Comparison of ENCODE assay signal across 1 cellular context in the genomic region with DNA sequence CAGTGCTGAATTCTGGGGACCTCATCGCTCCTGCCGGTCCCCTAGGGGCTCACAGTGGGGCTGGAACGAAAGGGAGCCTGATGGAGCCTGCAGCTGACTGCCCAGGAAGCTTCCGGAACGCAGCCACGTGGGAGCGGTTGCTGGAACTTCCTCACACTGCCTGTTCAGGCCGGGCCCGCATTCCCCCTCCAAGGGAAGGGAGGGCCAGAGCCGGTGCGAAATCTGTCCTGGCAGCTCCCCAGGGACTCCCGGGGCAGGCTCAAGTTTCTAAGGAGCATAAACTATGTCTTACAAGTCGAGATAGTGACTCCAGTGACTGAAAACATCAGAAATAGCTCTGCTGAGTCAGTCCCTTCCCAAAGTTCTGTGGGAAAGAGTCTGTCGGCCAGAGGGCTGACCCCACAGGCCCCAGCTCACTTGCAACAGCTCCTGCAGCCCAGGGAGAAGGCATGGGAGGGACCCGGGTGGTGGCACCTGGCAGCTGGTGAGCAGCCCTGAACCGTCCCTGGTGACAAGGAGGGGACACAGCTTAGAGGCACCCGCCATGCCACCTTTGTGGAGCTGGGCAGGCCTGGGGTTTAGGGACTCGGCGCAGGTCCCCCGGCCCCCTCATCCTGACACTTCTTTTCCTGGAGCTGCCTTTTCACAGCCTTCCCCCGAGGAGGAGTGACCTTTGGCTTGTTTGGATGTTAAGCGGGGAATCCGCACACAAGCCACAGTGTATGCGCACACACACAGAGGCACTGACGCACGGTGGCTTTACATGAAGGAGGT.
TF ChIP-seq lines count a peak whose summit lies in the region.

No MANE protein-coding gene starts in this region.

TF ChIP-seq in HepG2, 621 proteins besides CTCF, POLR2A, EP300 and RAD21 (continued from another document and continues in another):
- TF ChIP-seq, protein P1, sequence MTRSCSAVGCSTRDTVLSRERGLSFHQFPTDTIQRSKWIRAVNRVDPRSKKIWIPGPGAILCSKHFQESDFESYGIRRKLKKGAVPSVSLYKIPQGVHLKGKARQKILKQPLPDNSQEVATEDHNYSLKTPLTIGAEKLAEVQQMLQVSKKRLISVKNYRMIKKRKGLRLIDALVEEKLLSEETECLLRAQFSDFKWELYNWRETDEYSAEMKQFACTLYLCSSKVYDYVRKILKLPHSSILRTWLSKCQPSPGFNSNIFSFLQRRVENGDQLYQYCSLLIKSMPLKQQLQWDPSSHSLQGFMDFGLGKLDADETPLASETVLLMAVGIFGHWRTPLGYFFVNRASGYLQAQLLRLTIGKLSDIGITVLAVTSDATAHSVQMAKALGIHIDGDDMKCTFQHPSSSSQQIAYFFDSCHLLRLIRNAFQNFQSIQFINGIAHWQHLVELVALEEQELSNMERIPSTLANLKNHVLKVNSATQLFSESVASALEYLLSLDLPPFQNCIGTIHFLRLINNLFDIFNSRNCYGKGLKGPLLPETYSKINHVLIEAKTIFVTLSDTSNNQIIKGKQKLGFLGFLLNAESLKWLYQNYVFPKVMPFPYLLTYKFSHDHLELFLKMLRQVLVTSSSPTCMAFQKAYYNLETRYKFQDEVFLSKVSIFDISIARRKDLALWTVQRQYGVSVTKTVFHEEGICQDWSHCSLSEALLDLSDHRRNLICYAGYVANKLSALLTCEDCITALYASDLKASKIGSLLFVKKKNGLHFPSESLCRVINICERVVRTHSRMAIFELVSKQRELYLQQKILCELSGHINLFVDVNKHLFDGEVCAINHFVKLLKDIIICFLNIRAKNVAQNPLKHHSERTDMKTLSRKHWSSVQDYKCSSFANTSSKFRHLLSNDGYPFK (CRISPR knock-in tag; IDR thresholded peaks at IDR 0.05; ENCODE audit: borderline replicate concordance), result no peak; the same call in 1 of the 2 replicates
- TF ChIP-seq POLR2G (IDR thresholded peaks at IDR 0.05; ENCODE audit: low read depth, low read length), result peak; percentile 72; the same call in 1 of the 2 replicates
- TF ChIP-seq ZNF33A (CRISPR knock-in tag; IDR thresholded peaks at IDR 0.05; ENCODE audit: borderline replicate concordance), result no peak
- peak; percentile 77; the same call in 1 of the 2 replicates for TF ChIP-seq HDAC2 (CRISPR knock-in tag; IDR thresholded peaks at IDR 0.05)
- TF ChIP-seq NFE2 (CRISPR knock-in tag; IDR thresholded peaks at IDR 0.05), result no peak
- TF ChIP-seq ZBTB38 (CRISPR knock-in tag; IDR thresholded peaks at IDR 0.05), result peak; percentile 54
- no peak for TF ChIP-seq ZNF253 (CRISPR knock-in tag; IDR thresholded peaks at IDR 0.05; ENCODE audit: borderline replicate concordance)
- TF ChIP-seq TAF1 (CRISPR knock-in tag; IDR thresholded peaks at IDR 0.05), result 0 out of 2 replicates have a peak, but pooled peaks have one; percentile 22
- no peak for TF ChIP-seq MEIS1 (CRISPR knock-in tag; IDR thresholded peaks at IDR 0.05; ENCODE audit: borderline replicate concordance)
- TF ChIP-seq, protein P2, sequence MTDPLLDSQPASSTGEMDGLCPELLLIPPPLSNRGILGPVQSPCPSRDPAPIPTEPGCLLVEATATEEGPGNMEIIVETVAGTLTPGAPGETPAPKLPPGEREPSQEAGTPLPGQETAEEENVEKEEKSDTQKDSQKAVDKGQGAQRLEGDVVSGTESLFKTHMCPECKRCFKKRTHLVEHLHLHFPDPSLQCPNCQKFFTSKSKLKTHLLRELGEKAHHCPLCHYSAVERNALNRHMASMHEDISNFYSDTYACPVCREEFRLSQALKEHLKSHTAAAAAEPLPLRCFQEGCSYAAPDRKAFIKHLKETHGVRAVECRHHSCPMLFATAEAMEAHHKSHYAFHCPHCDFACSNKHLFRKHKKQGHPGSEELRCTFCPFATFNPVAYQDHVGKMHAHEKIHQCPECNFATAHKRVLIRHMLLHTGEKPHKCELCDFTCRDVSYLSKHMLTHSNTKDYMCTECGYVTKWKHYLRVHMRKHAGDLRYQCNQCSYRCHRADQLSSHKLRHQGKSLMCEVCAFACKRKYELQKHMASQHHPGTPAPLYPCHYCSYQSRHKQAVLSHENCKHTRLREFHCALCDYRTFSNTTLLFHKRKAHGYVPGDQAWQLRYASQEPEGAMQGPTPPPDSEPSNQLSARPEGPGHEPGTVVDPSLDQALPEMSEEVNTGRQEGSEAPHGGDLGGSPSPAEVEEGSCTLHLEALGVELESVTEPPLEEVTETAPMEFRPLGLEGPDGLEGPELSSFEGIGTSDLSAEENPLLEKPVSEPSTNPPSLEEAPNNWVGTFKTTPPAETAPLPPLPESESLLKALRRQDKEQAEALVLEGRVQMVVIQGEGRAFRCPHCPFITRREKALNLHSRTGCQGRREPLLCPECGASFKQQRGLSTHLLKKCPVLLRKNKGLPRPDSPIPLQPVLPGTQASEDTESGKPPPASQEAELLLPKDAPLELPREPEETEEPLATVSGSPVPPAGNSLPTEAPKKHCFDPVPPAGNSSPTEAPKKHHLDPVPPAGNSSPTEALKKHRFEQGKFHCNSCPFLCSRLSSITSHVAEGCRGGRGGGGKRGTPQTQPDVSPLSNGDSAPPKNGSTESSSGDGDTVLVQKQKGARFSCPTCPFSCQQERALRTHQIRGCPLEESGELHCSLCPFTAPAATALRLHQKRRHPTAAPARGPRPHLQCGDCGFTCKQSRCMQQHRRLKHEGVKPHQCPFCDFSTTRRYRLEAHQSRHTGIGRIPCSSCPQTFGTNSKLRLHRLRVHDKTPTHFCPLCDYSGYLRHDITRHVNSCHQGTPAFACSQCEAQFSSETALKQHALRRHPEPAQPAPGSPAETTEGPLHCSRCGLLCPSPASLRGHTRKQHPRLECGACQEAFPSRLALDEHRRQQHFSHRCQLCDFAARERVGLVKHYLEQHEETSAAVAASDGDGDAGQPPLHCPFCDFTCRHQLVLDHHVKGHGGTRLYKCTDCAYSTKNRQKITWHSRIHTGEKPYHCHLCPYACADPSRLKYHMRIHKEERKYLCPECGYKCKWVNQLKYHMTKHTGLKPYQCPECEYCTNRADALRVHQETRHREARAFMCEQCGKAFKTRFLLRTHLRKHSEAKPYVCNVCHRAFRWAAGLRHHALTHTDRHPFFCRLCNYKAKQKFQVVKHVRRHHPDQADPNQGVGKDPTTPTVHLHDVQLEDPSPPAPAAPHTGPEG (CRISPR knock-in tag; IDR thresholded peaks at IDR 0.05), result no peak
- TF ChIP-seq ZNF891 (CRISPR knock-in tag; IDR thresholded peaks at IDR 0.05), result peak; percentile 65; the same call in 1 of the 2 replicates
- TF ChIP-seq RXRA (CRISPR knock-in tag; IDR thresholded peaks at IDR 0.05), result peak; percentile 36; the same call in 1 of the 2 replicates
- TF ChIP-seq ZBTB21 (CRISPR knock-in tag; IDR thresholded peaks at IDR 0.05), result no peak
- no peak for TF ChIP-seq AHR (CRISPR knock-in tag; IDR thresholded peaks at IDR 0.05)
- no peak for TF ChIP-seq FOXA1 (IDR thresholded peaks at IDR 0.05)
- peak; percentile 73 for TF ChIP-seq FOXA1 (CRISPR knock-in tag; IDR thresholded peaks at IDR 0.05)
- TF ChIP-seq, protein P3, sequence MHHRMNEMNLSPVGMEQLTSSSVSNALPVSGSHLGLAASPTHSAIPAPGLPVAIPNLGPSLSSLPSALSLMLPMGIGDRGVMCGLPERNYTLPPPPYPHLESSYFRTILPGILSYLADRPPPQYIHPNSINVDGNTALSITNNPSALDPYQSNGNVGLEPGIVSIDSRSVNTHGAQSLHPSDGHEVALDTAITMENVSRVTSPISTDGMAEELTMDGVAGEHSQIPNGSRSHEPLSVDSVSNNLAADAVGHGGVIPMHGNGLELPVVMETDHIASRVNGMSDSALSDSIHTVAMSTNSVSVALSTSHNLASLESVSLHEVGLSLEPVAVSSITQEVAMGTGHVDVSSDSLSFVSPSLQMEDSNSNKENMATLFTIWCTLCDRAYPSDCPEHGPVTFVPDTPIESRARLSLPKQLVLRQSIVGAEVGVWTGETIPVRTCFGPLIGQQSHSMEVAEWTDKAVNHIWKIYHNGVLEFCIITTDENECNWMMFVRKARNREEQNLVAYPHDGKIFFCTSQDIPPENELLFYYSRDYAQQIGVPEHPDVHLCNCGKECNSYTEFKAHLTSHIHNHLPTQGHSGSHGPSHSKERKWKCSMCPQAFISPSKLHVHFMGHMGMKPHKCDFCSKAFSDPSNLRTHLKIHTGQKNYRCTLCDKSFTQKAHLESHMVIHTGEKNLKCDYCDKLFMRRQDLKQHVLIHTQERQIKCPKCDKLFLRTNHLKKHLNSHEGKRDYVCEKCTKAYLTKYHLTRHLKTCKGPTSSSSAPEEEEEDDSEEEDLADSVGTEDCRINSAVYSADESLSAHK (CRISPR knock-in tag; IDR thresholded peaks at IDR 0.05; ENCODE audit: borderline replicate concordance), result no peak
- TF ChIP-seq SIX1 (CRISPR knock-in tag; IDR thresholded peaks at IDR 0.05; ENCODE audit: borderline replicate concordance), result no peak
- TF ChIP-seq KDM5B (CRISPR knock-in tag; IDR thresholded peaks at IDR 0.05; ENCODE audit: borderline replicate concordance), result no peak
- TF ChIP-seq ZNF333 (CRISPR knock-in tag; IDR thresholded peaks at IDR 0.05; ENCODE audit: borderline replicate concordance), result no peak
- 0 out of 2 replicates have a peak, but pooled peaks have one; percentile 69 for TF ChIP-seq ZBTB43 (CRISPR knock-in tag; conservative IDR thresholded peaks at IDR 0.05)
- no peak for TF ChIP-seq ZBTB2 (CRISPR knock-in tag; IDR thresholded peaks at IDR 0.05; ENCODE audit: low read depth)
- TF ChIP-seq DPF2 (CRISPR knock-in tag; IDR thresholded peaks at IDR 0.05; ENCODE audit: borderline replicate concordance, low read depth), result peak; percentile 73; the same call in 1 of the 2 replicates
- TF ChIP-seq FOXK2 (IDR thresholded peaks at IDR 0.05), result no peak
- TF ChIP-seq ELF3 (CRISPR knock-in tag; IDR thresholded peaks at IDR 0.05), result peak; percentile 71
- TF ChIP-seq MEIS2 (CRISPR knock-in tag; IDR thresholded peaks at IDR 0.05), result peak; percentile 35; the same call in 1 of the 2 replicates
- TF ChIP-seq ZFP90 (CRISPR knock-in tag; IDR thresholded peaks at IDR 0.05; ENCODE audit: borderline replicate concordance), result 0 out of 2 replicates have a peak, but pooled peaks have one; percentile 54
- TF ChIP-seq HNF1A (IDR thresholded peaks at IDR 0.05; ENCODE audit: low read depth), result no peak
- no peak for TF ChIP-seq HNF1A (CRISPR knock-in tag; IDR thresholded peaks at IDR 0.05; ENCODE audit: borderline replicate concordance)
- no peak for TF ChIP-seq ZNF816 (CRISPR knock-in tag; IDR thresholded peaks at IDR 0.05; ENCODE audit: borderline replicate concordance)
- no peak for TF ChIP-seq HHEX (CRISPR knock-in tag; IDR thresholded peaks at IDR 0.05)
- TF ChIP-seq KDM2A (CRISPR knock-in tag; IDR thresholded peaks at IDR 0.05; ENCODE audit: borderline replicate concordance, low read depth), result 0 out of 2 replicates have a peak, but pooled peaks have one; percentile 11
- TF ChIP-seq MXI1 (IDR thresholded peaks at IDR 0.05; ENCODE audit: borderline replicate concordance, low read depth, low read length), result no peak
- TF ChIP-seq MAZ (IDR thresholded peaks at IDR 0.05; ENCODE audit: borderline replicate concordance, low read depth, low read length), result no peak
- peak; percentile 41; the same call in 1 of the 2 replicates for TF ChIP-seq MAZ (CRISPR knock-in tag; IDR thresholded peaks at IDR 0.05; ENCODE audit: low read depth)
- TF ChIP-seq IKZF1 (IDR thresholded peaks at IDR 0.05), result no peak
- no peak for TF ChIP-seq TCF12 (IDR thresholded peaks at IDR 0.05)
- no peak for TF ChIP-seq TCF12 (CRISPR knock-in tag; IDR thresholded peaks at IDR 0.05)
- peak in 1 of 2 experiments; percentile 56; a peak in 1 of 4 replicates for TF ChIP-seq NR2F1 (CRISPR knock-in tag; IDR thresholded peaks at IDR 0.05)
